Comparison of ENCODE assay signal across 9 cellular contexts in genomic region chr12:55955800-55956508, GRCh38. TPM values are rescaled to one million over a fixed set of nuclear protein-coding genes. Genes with fewer than 3 reads are reported as not detected.
DNase-seq lines count a peak whose midpoint lies in the region; ATAC-seq, FAIRE-seq and TF ChIP-seq lines count a peak whose summit lies in the region.
"Had no signal": no experiment of that assay in that cellular context is flagged by ENCODE, and none has a peak within 500 bp of the region (broad histone marks: within the 10 kb centered on the region; RNA-seq: fewer than 3 reads in every experiment).

No MANE protein-coding gene starts in this region.

- H3K27ac ChIP-seq in K562 (ENCODE audit: extremely low read depth, low read depth, low read length) (no peak overlapping the region), pancreas (no peak overlapping the region)
- H3K27ac ChIP-seq: BLaER1 treated with 17β-estradiol and CSF1 and Interleukin-3, amounts not matched to agents 10 nM and 100 nM had no signal

- ATAC-seq in SK-N-SH treated with all-trans-retinoic acid at 6 μM for 48 hours (peak; percentile 93), K562 (peak; percentile 74), pancreas (peak in 3 of 4 donors; percentile 29 to 68 (median 36)), HG03135 (IDR thresholded peaks at IDR 0.05; ENCODE audit: unreplicated experiment) (no peak), HG03354 (IDR thresholded peaks at IDR 0.05; ENCODE audit: poor library complexity, severe bottlenecking, unreplicated experiment) (no peak)

- H2AFZ ChIP-seq in K562 (ENCODE audit: low read depth, low read length) = no peak overlapping the region

- no peaks in the 10 kb centered on the region for H3K9me1 ChIP-seq in K562 (ENCODE audit: control insufficient read depth, insufficient read depth, low read length)

- POLR2A ChIA-PET in K562 (lab: Yijun Ruan, JAX) = interaction anchor here (0.8 to 2.0 kb wide), 8 partner anchors 9 to 40 kb away, joined by 3 to 6 read pairs (median 3); partner anchors contain the start of gene PYM1

- FAIRE-seq in K562 (lab: Jason Lieb, UNC) = peak; percentile 63
- no peak for FAIRE-seq in pancreas (lab: Jason Lieb, UNC)

- no peak for TF ChIP-seq EP300 in K562 (IDR thresholded peaks at IDR 0.05; ENCODE audit: low read length)

- H3K9me3 ChIP-seq in K562 (replicated peaks; ENCODE audit: control insufficient read depth, insufficient read depth, low read depth, low read length) (no peaks in the 10 kb centered on the region), pancreas (no peaks in the 10 kb centered on the region)
- H3K9me3 ChIP-seq: BLaER1 treated with 17β-estradiol and CSF1 and Interleukin-3, amounts not matched to agents 10 nM and 100 nM had no signal

- BruUV-seq in K562 (replicated peaks; lab: Mats Ljungman, UMichigan) = no TSS peak

- no peak overlapping the region for H3K4me2 ChIP-seq in K562 (ENCODE audit: insufficient read depth, low read length)
- H3K4me2 ChIP-seq: BLaER1 treated with 17β-estradiol and CSF1 and Interleukin-3, amounts not matched to agents 10 nM and 100 nM had no signal

- in situ Hi-C loops in K562 (cut with MboI) = no loop called here

- intact Hi-C loops in K562 (cut with micrococcal nuclease) = no loop called here
- intact Hi-C loops in pancreas (cut with DNase I) = no loop called here

- TF ChIP-seq RAD21 in K562 (CRISPR knock-in tag; conservative IDR thresholded peaks at IDR 0.05 in 1 of 2, IDR thresholded peaks at IDR 0.05 in 1 of 2) = peak in 1 of 2 experiments; percentile 49; a peak in 2 of 4 replicates

- CTCF ChIA-PET in K562 (lab: Yijun Ruan, JAX; ENCODE audit: low intra/inter-chr PET ratio) = no interaction called here

- DNase-seq in NCI-H82 (lab: John Stamatoyannopoulos, UW) = peak; percentile 60
- no peak for DNase-seq in NCI-H82 treated with DMSO at 0.1 percent for 48 hours (lab: John Stamatoyannopoulos, UW; ENCODE audit: unreplicated experiment)
- peak; percentile 43 to 80 (median 66) for DNase-seq in K562 (ENCODE audit: extremely low read depth in 1 of 4, low spot score in 3 of 4)
- no peak for DNase-seq in pancreas
- DNase-seq in NCI-H1105 treated with DMSO at 0.1 percent for 48 hours (lab: John Stamatoyannopoulos, UW) = no peak

- H4K20me1 ChIP-seq in K562 (replicated peaks; ENCODE audit: control insufficient read depth, insufficient read depth, low read length) = no peaks in the 10 kb centered on the region; the same call in 1 of the 2 replicates

- H3K4me1 ChIP-seq in K562 (replicated peaks in 1 of 2; ENCODE audit: control insufficient read depth in 2 of 2, insufficient read depth in 2 of 2, low read length in 2 of 2) = peaks cover 7 to 10% of the 10 kb centered on the region in 2 experiments; a peak in 4 of 5 replicates
- H3K4me1 ChIP-seq in pancreas = peaks cover 0 to 5% (median 0%) of the 10 kb centered on the region in 3 donors

- H3K79me2 ChIP-seq in K562 (ENCODE audit: control insufficient read depth, insufficient read depth, low read length) = no peaks in the 10 kb centered on the region

- TF ChIP-seq CTCF in K562 (IDR thresholded peaks at IDR 0.05 in 2 of 3, conservative IDR thresholded peaks at IDR 0.05 in 1 of 3; ENCODE audit: insufficient read depth in 2 of 3, low read depth in 1 of 3, low read length in 3 of 3) (peak; percentile 38 to 57 (median 49)), pancreas (IDR thresholded peaks at IDR 0.05) (peak in 1 of 4 donors; percentile 12)

- WGBS in K562 (ENCODE audit: insufficient coverage, low coverage, missing lambda C conversion rate) = 37% methylated on average over 6 of the region's 6 CpGs
- WGBS in pancreas, 2 donors = 90 to 91% methylated on average over 6 of the region's 6 CpGs

- no peak overlapping the region for H3K4me3 ChIP-seq in K562
- H3K4me3 ChIP-seq in pancreas = no peak overlapping the region
- H3K4me3 ChIP-seq: BLaER1 treated with 17β-estradiol and CSF1 and Interleukin-3, amounts not matched to agents 10 nM and 100 nM had no signal

- no peaks in the 10 kb centered on the region for H3K36me3 ChIP-seq in K562 (ENCODE audit: control insufficient read depth, insufficient read depth, low read length)
- H3K36me3 ChIP-seq in pancreas = peaks cover 0 to 14% (median 0%) of the 10 kb centered on the region in 3 donors

- H3K9ac ChIP-seq in K562 (ENCODE audit: insufficient read depth in 1 of 2, low read depth in 2 of 2, low read length in 2 of 2) = no peak overlapping the region
- H3K9ac ChIP-seq: BLaER1 treated with 17β-estradiol and CSF1 and Interleukin-3, amounts not matched to agents 10 nM and 100 nM had no signal

- H3K27me3 ChIP-seq in K562 (ENCODE audit: control insufficient read depth in 2 of 2, insufficient read depth in 2 of 2, low read length in 2 of 2) = no peaks in the 10 kb centered on the region
- no peaks in the 10 kb centered on the region for H3K27me3 ChIP-seq in pancreas
- H3K27me3 ChIP-seq: BLaER1 treated with 17β-estradiol and CSF1 and Interleukin-3, amounts not matched to agents 10 nM and 100 nM had no signal

- no peak for TF ChIP-seq POLR2A in K562 (conservative IDR thresholded peaks at IDR 0.05)

RNA-seq across cellular contexts. Expression of gene PMEL, which starts 9.9 kb away (rescaled TPM):
- 2.5 and 8.4 TPM in 2 replicates for total RNA-seq in K562 (2011; cell fraction: chromatin; rRNA removed; ENCODE audit: low replicate concordance)
- total RNA-seq in K562 (2011; cell fraction: nucleolus; rRNA removed) = 3.4 and 4.2 TPM in 2 replicates
- total RNA-seq in K562 (2011; cell fraction: nucleoplasm; rRNA removed) = 5.3 and 6.1 TPM in 2 replicates
- total RNA-seq in K562 (2014; rRNA removed) (0.36 and 0.78 TPM in 2 replicates), K562 (2014; rRNA removed; fragmentation: Illumina TruSeq; extraction: Trizol) (0.96 and 1.1 TPM in 2 replicates), K562 (2015; rRNA removed; fragmentation: Illumina TruSeq; extraction: Trizol) (0.54 and 0.72 TPM in 2 replicates), K562 (2021) (0.96 and 0.98 TPM in 2 replicates), pancreas (1 to 10 TPM; 1.2 to 2.4 (median 2.1) TPM)
- polyA plus RNA-seq in K562 (2011; rRNA removed) (2.0 and 2.8 TPM in 2 replicates), K562 (2014; fragmentation: Illumina TruSeq; extraction: Trizol) (1.4 and 1.9 TPM in 2 replicates), K562 (2014; fragmentation: Nextera tagmentation; extraction: Ambion mirVana) (under 1 TPM; 0.39 to 0.68 TPM), K562 (2014; rRNA removed) (1.1 and 2.5 TPM in 2 replicates), pancreas (1 to 10 TPM; 2.6 to 3.5 TPM)
- 2.1 and 2.8 TPM in 2 replicates for polyA plus RNA-seq in K562 (2011; cell fraction: cytosol; rRNA removed)
- 9.6 and 10.1 TPM in 2 replicates for polyA plus RNA-seq in K562 (2011; cell fraction: nucleus; rRNA removed)
- polyA plus RNA-seq in K562 (2012) = 0.81 and 1.9 TPM in 2 replicates
- 1.5 and 1.6 TPM in 2 replicates for polyA minus RNA-seq in K562 (2011; rRNA and poly(A)+ RNA removed)
- polyA minus RNA-seq in K562 (2011; cell fraction: cytosol; rRNA and poly(A)+ RNA removed) = not detected in 2 replicates
- polyA minus RNA-seq in K562 (2011; cell fraction: nucleus; rRNA and poly(A)+ RNA removed) = 1.2 and 1.6 TPM in 2 replicates

RNA-seq across cellular contexts. Expression of gene CDK2, which starts 10.7 kb away (rescaled TPM):
- total RNA-seq in K562 (2011; cell fraction: chromatin; rRNA removed; ENCODE audit: low replicate concordance) = 59.4 and 105 TPM in 2 replicates
- 83.6 and 91.2 TPM in 2 replicates for total RNA-seq in K562 (2011; cell fraction: nucleolus; rRNA removed)
- total RNA-seq in K562 (2011; cell fraction: nucleoplasm; rRNA removed) = 82.4 and 85.6 TPM in 2 replicates
- total RNA-seq in K562 (2014; rRNA removed) = 83.6 and 101 TPM in 2 replicates
- total RNA-seq in K562 (2014; rRNA removed; fragmentation: Illumina TruSeq; extraction: Trizol) = 96.5 and 116 TPM in 2 replicates
- 106 and 111 TPM in 2 replicates for total RNA-seq in K562 (2015; rRNA removed; fragmentation: Illumina TruSeq; extraction: Trizol)
- 110 and 133 TPM in 2 replicates for total RNA-seq in K562 (2021)
- polyA plus RNA-seq in K562 (2011; rRNA removed) = 200 and 213 TPM in 2 replicates
- 130 and 203 TPM in 2 replicates for polyA plus RNA-seq in K562 (2011; cell fraction: cytosol; rRNA removed)
- 271 and 421 TPM in 2 replicates for polyA plus RNA-seq in K562 (2011; cell fraction: nucleus; rRNA removed)
- polyA plus RNA-seq in K562 (2012) = 106 and 139 TPM in 2 replicates
- polyA plus RNA-seq in K562 (2014; fragmentation: Illumina TruSeq; extraction: Trizol) = 129 and 166 TPM in 2 replicates
- polyA plus RNA-seq in K562 (2014; fragmentation: Nextera tagmentation; extraction: Ambion mirVana) = 10 to 100 TPM; 17.4 to 26.4 TPM
- 109 and 114 TPM in 2 replicates for polyA plus RNA-seq in K562 (2014; rRNA removed)
- 58.7 and 86.0 TPM in 2 replicates for polyA minus RNA-seq in K562 (2011; rRNA and poly(A)+ RNA removed)
- polyA minus RNA-seq in K562 (2011; cell fraction: cytosol; rRNA and poly(A)+ RNA removed) = 48.2 and 82.6 TPM in 2 replicates
- 31.2 and 44.9 TPM in 2 replicates for polyA minus RNA-seq in K562 (2011; cell fraction: nucleus; rRNA and poly(A)+ RNA removed)
- total RNA-seq in pancreas = 10 to 100 TPM in 2 of 6 donors, 1 to 10 TPM in 4; 6.6 to 13.3 (median 9.7) TPM
- 10 to 100 TPM in 1 of 2 donors, 1 to 10 TPM in 1; 5.7 to 19.8 TPM for polyA plus RNA-seq in pancreas

RNA-seq across cellular contexts. Expression of gene RAB5B, which starts 17.9 kb away (rescaled TPM):
- total RNA-seq in K562 (2011; cell fraction: chromatin; rRNA removed; ENCODE audit: low replicate concordance) = 74.2 and 106 TPM in 2 replicates
- total RNA-seq in K562 (2011; cell fraction: nucleolus; rRNA removed) = 56.2 and 58.3 TPM in 2 replicates
- total RNA-seq in K562 (2011; cell fraction: nucleoplasm; rRNA removed) = 79.6 and 100 TPM in 2 replicates
- total RNA-seq in K562 (2014; rRNA removed) (14.3 and 18.2 TPM in 2 replicates), K562 (2014; rRNA removed; fragmentation: Illumina TruSeq; extraction: Trizol) (24.7 and 25.2 TPM in 2 replicates), K562 (2015; rRNA removed; fragmentation: Illumina TruSeq; extraction: Trizol) (20.8 and 22.0 TPM in 2 replicates), K562 (2021) (33.7 and 35.1 TPM in 2 replicates), pancreas (10 to 100 TPM; 25.8 to 76.8 (median 37.6) TPM)
- polyA plus RNA-seq in K562 (2011; rRNA removed) (73.8 and 79.6 TPM in 2 replicates), K562 (2014; fragmentation: Illumina TruSeq; extraction: Trizol) (39.7 and 49.4 TPM in 2 replicates), K562 (2014; fragmentation: Nextera tagmentation; extraction: Ambion mirVana) (10 to 100 TPM in 1 of 2 experiments, 1 to 10 TPM in 1; 6.8 to 12.2 TPM), K562 (2014; rRNA removed) (29.5 and 37.1 TPM in 2 replicates), pancreas (10 to 100 TPM; 19.8 to 37.1 TPM)
- 46.7 and 81.7 TPM in 2 replicates for polyA plus RNA-seq in K562 (2011; cell fraction: cytosol; rRNA removed)
- 47.0 and 59.0 TPM in 2 replicates for polyA plus RNA-seq in K562 (2011; cell fraction: nucleus; rRNA removed)
- 30.1 and 47.5 TPM in 2 replicates for polyA plus RNA-seq in K562 (2012)
- polyA minus RNA-seq in K562 (2011; rRNA and poly(A)+ RNA removed) = 71.3 and 77.5 TPM in 2 replicates
- 31.7 and 33.6 TPM in 2 replicates for polyA minus RNA-seq in K562 (2011; cell fraction: cytosol; rRNA and poly(A)+ RNA removed)
- polyA minus RNA-seq in K562 (2011; cell fraction: nucleus; rRNA and poly(A)+ RNA removed) = 13.5 and 26.8 TPM in 2 replicates

RNA-seq across cellular contexts. Expression of gene DGKA, which starts 25.0 kb away (rescaled TPM):
- total RNA-seq in K562 (2011; cell fraction: chromatin; rRNA removed; ENCODE audit: low replicate concordance) = 62.2 and 79.1 TPM in 2 replicates
- total RNA-seq in K562 (2011; cell fraction: nucleolus; rRNA removed) = 35.8 and 47.0 TPM in 2 replicates
- total RNA-seq in K562 (2011; cell fraction: nucleoplasm; rRNA removed) = 36.1 and 38.3 TPM in 2 replicates
- 6.2 and 7.6 TPM in 2 replicates for total RNA-seq in K562 (2014; rRNA removed)
- total RNA-seq in K562 (2014; rRNA removed; fragmentation: Illumina TruSeq; extraction: Trizol) = 8.2 and 8.4 TPM in 2 replicates
- 5.3 and 6.0 TPM in 2 replicates for total RNA-seq in K562 (2015; rRNA removed; fragmentation: Illumina TruSeq; extraction: Trizol)
- 11.0 and 11.1 TPM in 2 replicates for total RNA-seq in K562 (2021)
- 5.8 and 10.7 TPM in 2 replicates for polyA plus RNA-seq in K562 (2011; rRNA removed)
- polyA plus RNA-seq in K562 (2011; cell fraction: cytosol; rRNA removed) = 5.8 and 7.2 TPM in 2 replicates
- 71.2 and 80.8 TPM in 2 replicates for polyA plus RNA-seq in K562 (2011; cell fraction: nucleus; rRNA removed)
- polyA plus RNA-seq in K562 (2012) = 9.1 and 13.8 TPM in 2 replicates
- 9.3 and 10.1 TPM in 2 replicates for polyA plus RNA-seq in K562 (2014; fragmentation: Illumina TruSeq; extraction: Trizol)
- polyA plus RNA-seq in K562 (2014; fragmentation: Nextera tagmentation; extraction: Ambion mirVana) = 1 to 10 TPM; 3.4 to 4.7 TPM
- 12.4 and 13.8 TPM in 2 replicates for polyA plus RNA-seq in K562 (2014; rRNA removed)
- polyA minus RNA-seq in K562 (2011; rRNA and poly(A)+ RNA removed) = 11.4 and 13.3 TPM in 2 replicates
- 9.3 and 12.8 TPM in 2 replicates for polyA minus RNA-seq in K562 (2011; cell fraction: cytosol; rRNA and poly(A)+ RNA removed)
- 14.4 and 33.1 TPM in 2 replicates for polyA minus RNA-seq in K562 (2011; cell fraction: nucleus; rRNA and poly(A)+ RNA removed)
- total RNA-seq in pancreas = 10 to 100 TPM; 15.5 to 34.9 (median 22.8) TPM
- 10 to 100 TPM; 40.2 to 53.9 TPM for polyA plus RNA-seq in pancreas

RNA-seq across cellular contexts. Expression of gene PYM1, which starts 28.3 kb away (rescaled TPM):
- total RNA-seq in K562 (2011; cell fraction: chromatin; rRNA removed; ENCODE audit: low replicate concordance) = 38.0 and 56.0 TPM in 2 replicates
- total RNA-seq in K562 (2011; cell fraction: nucleolus; rRNA removed) = 18.8 and 25.0 TPM in 2 replicates
- 39.9 and 61.8 TPM in 2 replicates for total RNA-seq in K562 (2011; cell fraction: nucleoplasm; rRNA removed)
- total RNA-seq in K562 (2014; rRNA removed) (45.0 and 52.8 TPM in 2 replicates), K562 (2014; rRNA removed; fragmentation: Illumina TruSeq; extraction: Trizol) (32.6 and 33.1 TPM in 2 replicates), K562 (2015; rRNA removed; fragmentation: Illumina TruSeq; extraction: Trizol) (30.8 and 34.1 TPM in 2 replicates), K562 (2021) (31.2 and 32.4 TPM in 2 replicates), pancreas (10 to 100 TPM; 10.8 to 14.9 (median 13.0) TPM)
- polyA plus RNA-seq in K562 (2011; rRNA removed) (39.1 and 43.2 TPM in 2 replicates), K562 (2014; fragmentation: Illumina TruSeq; extraction: Trizol) (36.0 and 37.7 TPM in 2 replicates), K562 (2014; fragmentation: Nextera tagmentation; extraction: Ambion mirVana) (10 to 100 TPM; 29.0 to 32.6 TPM), K562 (2014; rRNA removed) (46.3 and 51.3 TPM in 2 replicates), pancreas (10 to 100 TPM; 24.4 to 32.9 TPM)
- 25.0 and 32.4 TPM in 2 replicates for polyA plus RNA-seq in K562 (2011; cell fraction: cytosol; rRNA removed)
- polyA plus RNA-seq in K562 (2011; cell fraction: nucleus; rRNA removed) = 15.6 and 20.7 TPM in 2 replicates
- 33.1 and 34.2 TPM in 2 replicates for polyA plus RNA-seq in K562 (2012)
- 18.3 and 18.9 TPM in 2 replicates for polyA minus RNA-seq in K562 (2011; rRNA and poly(A)+ RNA removed)
- 12.5 and 12.7 TPM in 2 replicates for polyA minus RNA-seq in K562 (2011; cell fraction: cytosol; rRNA and poly(A)+ RNA removed)
- polyA minus RNA-seq in K562 (2011; cell fraction: nucleus; rRNA and poly(A)+ RNA removed) = 7.0 and 13.3 TPM in 2 replicates

Comparison
In these comparisons a context has a peak if more than half of its experiments do, and no peak if none do; other contexts are left out.
1. DNase-seq: peak in NCI-H82 (single experiment) and K562 (4 of 4); none in NCI-H82 treated with DMSO at 0.1 percent for 48 hours (single experiment), pancreas (0 of 6) and NCI-H1105 treated with DMSO at 0.1 percent for 48 hours (single experiment).
2. ATAC-seq: peak in SK-N-SH treated with all-trans-retinoic acid at 6 μM for 48 hours (single experiment), K562 (single experiment) and pancreas (3 of 4); none in HG03135 (single experiment) and HG03354 (single experiment).
3. RNA of gene CDK2, which starts 10.7 kb away (total RNA-seq): 59.4 to 133 TPM in K562; 6.6 to 13.3 TPM in pancreas; every median in the first group is over 4 times any median in the second.